1 cellular context compared by ENCODE assay signal in genomic region chr22:31247726-31248125, GRCh38.
TF ChIP-seq lines count a peak whose summit lies in the region.

No MANE protein-coding gene starts in this region.

TF ChIP-seq in K562, 482 proteins besides CTCF, POLR2A, EP300 and RAD21:
- no peak for TF ChIP-seq ARHGAP35 (IDR thresholded peaks at IDR 0.05; ENCODE audit: partially characterized antibody)
- TF ChIP-seq FOXA1 (IDR thresholded peaks at IDR 0.05; ENCODE audit: borderline replicate concordance): no peak
- TF ChIP-seq WHSC1 (IDR thresholded peaks at IDR 0.05; ENCODE audit: low read length): no peak
- TF ChIP-seq SRF (CRISPR knock-in tag; IDR thresholded peaks at IDR 0.05): no peak
